9 cellular contexts compared by ENCODE assay signal in genomic region chr16:3689731-3690130, GRCh38. TPM values are rescaled to one million over a fixed set of nuclear protein-coding genes. Genes with fewer than 3 reads are reported as not detected.
DNase-seq lines count a peak whose midpoint lies in the region; ATAC-seq, FAIRE-seq and TF ChIP-seq lines count a peak whose summit lies in the region.
"Had no signal": no experiment of that assay in that cellular context is flagged by ENCODE, and none has a peak within 500 bp of the region (broad histone marks: within the 10 kb centered on the region; RNA-seq: fewer than 3 reads in every experiment).

No MANE protein-coding gene starts in this region.

- H3K4ac ChIP-seq in IMR-90 (ENCODE audit: low read depth, low read length) (no peak overlapping the region), H1 (replicated peaks; ENCODE audit: insufficient read length, low read depth, low read length) (no peak overlapping the region)

- H4K5ac ChIP-seq in IMR-90 (ENCODE audit: low read depth, low read length) (no peak overlapping the region), H1 (ENCODE audit: insufficient read length, low read depth, low read length) (no peak overlapping the region)

- H2BK120ac ChIP-seq in IMR-90 (ENCODE audit: low read depth, low read length) (no peak overlapping the region), H1 (replicated peaks; ENCODE audit: low read depth, low read length) (no peak overlapping the region)

- H3K4me3 ChIP-seq in IMR-90 (ENCODE audit: insufficient read depth, low read depth, low read length) (no peak overlapping the region), H1 (ENCODE audit: extremely low read depth in 1 of 4, insufficient read depth in 2 of 4, low read depth in 3 of 4, low read length in 4 of 4) (no peak overlapping the region), osteoblast (ENCODE audit: insufficient read depth, low read length) (no peak overlapping the region), thyroid gland (replicated peaks in 1 of 3) (no peak overlapping the region)
- H3K4me3 ChIP-seq: BLaER1 treated with 17β-estradiol and CSF1 and Interleukin-3, amounts not matched to agents 10 nM and 100 nM; SJCRH30 had no signal

- H3K79me2 ChIP-seq in H1 (ENCODE audit: control insufficient read depth in 1 of 2, insufficient read depth in 2 of 2, low read length in 2 of 2) = peaks cover 0 to 10% of the 10 kb centered on the region in 2 experiments; a peak in 3 of 4 replicates
- peaks cover 6% of the 10 kb centered on the region for H3K79me2 ChIP-seq in osteoblast (ENCODE audit: insufficient read depth, low read length)

- H2BK15ac ChIP-seq in IMR-90 (ENCODE audit: low read depth, low read length) = no peak overlapping the region
- H2BK15ac ChIP-seq in H1 (ENCODE audit: low read length) = no peak overlapping the region

- H2AK9ac ChIP-seq in IMR-90 (replicated peaks; ENCODE audit: low read depth, low read length, poor library complexity) = peak overlapping the region; percentile 4

- TF ChIP-seq RAD21 in IMR-90 (IDR thresholded peaks at IDR 0.05; ENCODE audit: low read length) (no peak), H1 (IDR thresholded peaks at IDR 0.05 in 1 of 2, conservative IDR thresholded peaks at IDR 0.05 in 1 of 2; ENCODE audit: low read depth in 2 of 2, low read length in 2 of 2) (no peak)

- H3K79me1 ChIP-seq in IMR-90 (ENCODE audit: low read depth in 1 of 2, low read length in 2 of 2) (peaks cover 5 to 35% of the 10 kb centered on the region in 2 experiments; a peak in 3 of 4 replicates), H1 (ENCODE audit: low read depth, low read length) (peaks cover 2% of the 10 kb centered on the region; the same call in 1 of the 2 replicates)

- H2AFZ ChIP-seq in IMR-90 (replicated peaks; ENCODE audit: low read length, poor library complexity) = no peak overlapping the region
- no peak overlapping the region for H2AFZ ChIP-seq in H1 (ENCODE audit: low read length)
- H2AFZ ChIP-seq in osteoblast (ENCODE audit: low read length) = no peak overlapping the region

- H3K4me2 ChIP-seq in IMR-90 (ENCODE audit: low read depth, low read length) (no peak overlapping the region), H1 (ENCODE audit: insufficient read depth in 1 of 2, low read depth in 2 of 2, low read length in 2 of 2) (no peak overlapping the region), osteoblast (ENCODE audit: insufficient read depth, low read length) (no peak overlapping the region)

- H3K23ac ChIP-seq in IMR-90 (ENCODE audit: low read depth, low read length) = no peak overlapping the region
- H3K23ac ChIP-seq in H1 (ENCODE audit: insufficient read length) = no peak overlapping the region

- ATAC-seq in IMR-90 (ENCODE audit: low read depth) = no peak
- ATAC-seq in HG02623 (IDR thresholded peaks at IDR 0.05; ENCODE audit: unreplicated experiment) = no peak

- no peak overlapping the region for H3K27ac ChIP-seq in IMR-90 (ENCODE audit: insufficient read depth, low read length)
- H3K27ac ChIP-seq in H1 (ENCODE audit: low read depth, low read length) = no peak overlapping the region
- peak overlapping the region; percentile 7 for H3K27ac ChIP-seq in osteoblast (ENCODE audit: low read depth, low read length)
- peak overlapping the region in 2 of 3 donors; percentile 5 to 25 for H3K27ac ChIP-seq in thyroid gland
- H3K27ac ChIP-seq: BLaER1 treated with 17β-estradiol and CSF1 and Interleukin-3, amounts not matched to agents 10 nM and 100 nM; SJCRH30 had no signal

- WGBS in IMR-90 (ENCODE audit: extremely low coverage in 2 of 2, insufficient read length in 1 of 2), 2 experiments = no CpG with 5 or more reads among the region's 7 CpGs
- 93% methylated on average over 7 of the region's 7 CpGs; no CpG with 5 or more reads in 1 of the 2 experiments for WGBS in H1 (ENCODE audit: extremely low coverage in 1 of 2, insufficient coverage in 1 of 2, insufficient read length in 1 of 2, insufficient replicate concordance in 2 of 2, low coverage in 1 of 2, low lambda C conversion rate in 2 of 2, missing lambda C conversion rate in 1 of 2), 2 experiments
- WGBS in thyroid gland, 2 donors = 88 to 89% methylated on average over 7 of the region's 7 CpGs

- CTCF ChIA-PET in IMR-90 (lab: Yijun Ruan, JAX) (interaction anchor here (0.7 to 1.3 kb wide), 5 partner anchors 9 to 357 kb away, joined by 3 to 6 read pairs (median 4); no protein-coding TSS in a partner anchor), H1 (lab: Charles Lee; ENCODE audit: partially characterized antibody) (interaction anchor here (1.2 to 3.4 kb wide), 13 partner anchors 8 to 142 kb away, joined by 3 to 28 read pairs (median 5); no protein-coding TSS in a partner anchor)

- TF ChIP-seq POLR2A in IMR-90 (IDR thresholded peaks at IDR 0.05; ENCODE audit: low read depth, low read length) (no peak), H1 (IDR thresholded peaks at IDR 0.05; ENCODE audit: control extremely low read depth in 1 of 2, low read depth in 2 of 2, low read length in 2 of 2) (no peak), thyroid gland (IDR thresholded peaks at IDR 0.05) (no peak)

- no peak overlapping the region for H3K14ac ChIP-seq in IMR-90 (replicated peaks; ENCODE audit: low read depth, low read length)
- H3K14ac ChIP-seq in H1 (ENCODE audit: insufficient read length) = no peak overlapping the region

- no peak overlapping the region for H3K9ac ChIP-seq in IMR-90 (ENCODE audit: low read depth, low read length)
- no peak overlapping the region for H3K9ac ChIP-seq in H1 (replicated peaks in 1 of 4; ENCODE audit: extremely low read depth in 1 of 4, low read depth in 3 of 4, low read length in 3 of 4)

- dilution Hi-C loops in IMR-90 (cut with HindIII; ENCODE audit: low sequenced_read_pairs, unreplicated experiment) = no loop called here

- H3K9me1 ChIP-seq in IMR-90 (ENCODE audit: insufficient read depth, low read length) = 0 out of 2 replicates have a peak, but pooled peaks cover 7% of the 10 kb centered on the region

- no peak overlapping the region for H4K8ac ChIP-seq in IMR-90 (ENCODE audit: low read depth in 2 of 2, low read length in 2 of 2)
- peak overlapping the region; percentile 48; the same call in 1 of the 2 replicates for H4K8ac ChIP-seq in H1 (ENCODE audit: extremely low read depth, insufficient read depth, low read length)

- H2AK5ac ChIP-seq in IMR-90 (ENCODE audit: low read depth, low read length) (no peak overlapping the region), H1 (ENCODE audit: low read depth, low read length) (no peak overlapping the region)

- H3K4me1 ChIP-seq in IMR-90 (ENCODE audit: control insufficient read depth, insufficient read depth, low read length) = peaks cover 6% of the 10 kb centered on the region
- no peaks in the 10 kb centered on the region for H3K4me1 ChIP-seq in H1 (replicated peaks in 1 of 4; ENCODE audit: control insufficient read depth in 3 of 4, insufficient read depth in 4 of 4, low read length in 3 of 4)
- H3K4me1 ChIP-seq in osteoblast (ENCODE audit: insufficient read depth, low read length) = peaks cover 11% of the 10 kb centered on the region
- peaks cover 0 to 11% of the 10 kb centered on the region in 2 donors for H3K4me1 ChIP-seq in thyroid gland
- H3K4me1 ChIP-seq: SJCRH30 had no signal

- H3K18ac ChIP-seq in IMR-90 (ENCODE audit: low read depth, low read length) (no peak overlapping the region), H1 (ENCODE audit: extremely low read depth, low read length) (no peak overlapping the region)

- no peak for FAIRE-seq in H1 (lab: Jason Lieb, UNC)

- H3K23me2 ChIP-seq in H1 (ENCODE audit: low read depth, low read length) = no peaks in the 10 kb centered on the region

- DNase-seq in IMR-90 (no peak), H1 (ENCODE audit: low read depth in 1 of 2, low spot score in 2 of 2) (no peak), osteoblast (ENCODE audit: insufficient read length, low spot score, missing footprints) (no peak), thyroid gland (no peak), NCI-H187 treated with DMSO at 0.1 percent for 48 hours (lab: John Stamatoyannopoulos, UW) (no peak), NCI-H748 (lab: John Stamatoyannopoulos, UW; ENCODE audit: unreplicated experiment) (no peak)

- POLR2A ChIA-PET in IMR-90 (lab: Charles Lee; ENCODE audit: unreplicated experiment) = interaction anchor here (0.7 kb wide), 1 partner anchor 79 kb away, joined by 3 read pairs; no protein-coding TSS in a partner anchor
- POLR2A ChIA-PET in H1 (lab: Charles Lee; ENCODE audit: partially characterized antibody) = interaction anchor here (2.0 kb wide), 1 partner anchor 27 kb away, joined by 5 read pairs; the partner anchor contains the start of gene TRAP1

- no peak overlapping the region for H2BK5ac ChIP-seq in IMR-90 (ENCODE audit: low read depth, low read length, poor library complexity, severe bottlenecking)
- H2BK5ac ChIP-seq in H1 (ENCODE audit: low read depth, low read length) = no peak overlapping the region

- H3K9me3 ChIP-seq in IMR-90 (ENCODE audit: control insufficient read depth, insufficient read depth, low read length) (no peaks in the 10 kb centered on the region), H1 (ENCODE audit: insufficient read depth in 2 of 2, low read depth in 1 of 2, low read length in 1 of 2) (no peaks in the 10 kb centered on the region), osteoblast (ENCODE audit: low read depth, low read length) (no peaks in the 10 kb centered on the region), thyroid gland (no peaks in the 10 kb centered on the region)
- H3K9me3 ChIP-seq: BLaER1 treated with 17β-estradiol and CSF1 and Interleukin-3, amounts not matched to agents 10 nM and 100 nM; SJCRH30 had no signal

- H4K91ac ChIP-seq in IMR-90 (ENCODE audit: insufficient read depth, low read depth, low read length) (no peak overlapping the region), H1 (replicated peaks; ENCODE audit: insufficient read length, low read length) (no peak overlapping the region)

- BruUV-seq in IMR-90 (replicated peaks; lab: Mats Ljungman, UMichigan) = no TSS peak

- H2BK12ac ChIP-seq in H1 (ENCODE audit: low read depth, low read length) = no peak overlapping the region

- H3K56ac ChIP-seq in IMR-90 (ENCODE audit: extremely low read depth, insufficient read depth, low read length) = no peak overlapping the region
- no peak overlapping the region for H3K56ac ChIP-seq in H1 (replicated peaks; ENCODE audit: insufficient read length, low read depth, low read length)

- no peak for TF ChIP-seq EP300 in H1 (IDR thresholded peaks at IDR 0.05; ENCODE audit: borderline replicate concordance in 1 of 2, low read depth in 2 of 2, low read length in 2 of 2)

- H3K27me3 ChIP-seq in IMR-90 (ENCODE audit: control insufficient read depth, insufficient read depth, low read length) (no peaks in the 10 kb centered on the region), H1 (replicated peaks in 1 of 4; ENCODE audit: control insufficient read depth in 3 of 4, extremely low read depth in 1 of 4, insufficient read depth in 3 of 4, low read length in 3 of 4) (no peaks in the 10 kb centered on the region), osteoblast (ENCODE audit: insufficient read depth, low read length) (no peaks in the 10 kb centered on the region), thyroid gland (no peaks in the 10 kb centered on the region)
- H3K27me3 ChIP-seq: BLaER1 treated with 17β-estradiol and CSF1 and Interleukin-3, amounts not matched to agents 10 nM and 100 nM; SJCRH30 had no signal

- peaks cover 20% of the 10 kb centered on the region for H3K36me3 ChIP-seq in IMR-90 (ENCODE audit: control insufficient read depth, insufficient read depth, low read length)
- peaks cover 23 to 45% (median 35%) of the 10 kb centered on the region in 4 experiments for H3K36me3 ChIP-seq in H1 (ENCODE audit: control insufficient read depth in 2 of 4, insufficient read depth in 4 of 4, low read length in 3 of 4)
- H3K36me3 ChIP-seq in osteoblast (ENCODE audit: insufficient read depth, low read length) = peaks cover 38% of the 10 kb centered on the region
- H3K36me3 ChIP-seq in thyroid gland = peaks cover 10 to 13% of the 10 kb centered on the region in 2 donors

- in situ Hi-C loops in IMR-90 (cut with MboI; ENCODE audit: low sequenced_read_pairs) = no loop called here

- TF ChIP-seq CTCF in IMR-90 (conservative IDR thresholded peaks at IDR 0.05; ENCODE audit: low read depth, low read length) = no peak
- TF ChIP-seq CTCF in H1 (IDR thresholded peaks at IDR 0.05; ENCODE audit: control extremely low read depth in 1 of 3, insufficient read depth in 1 of 3, low read depth in 1 of 3, low read length in 3 of 3) = no peak
- TF ChIP-seq CTCF in osteoblast (IDR thresholded peaks at IDR 0.05; ENCODE audit: extremely low read depth, low read depth, low read length) = no peak
- TF ChIP-seq CTCF in thyroid gland (IDR thresholded peaks at IDR 0.05) = no peak

- intact Hi-C loops in IMR-90 (cut with micrococcal nuclease) = loop anchor here (1.0 to 10.0 kb wide), 5 partner anchors 162 to 565 kb away; partner anchors contain the start of gene ADCY9
- intact Hi-C loops in thyroid gland (cut with DNase I) = loop anchor here (10.0 kb wide), 2 partner anchors 95 to 185 kb away; no protein-coding TSS in a partner anchor

- H2BK20ac ChIP-seq in IMR-90 (ENCODE audit: low read depth, low read length) = no peak overlapping the region
- no peak overlapping the region for H2BK20ac ChIP-seq in H1 (ENCODE audit: low read length)

- H4K20me1 ChIP-seq in IMR-90 (ENCODE audit: insufficient read depth, low read length) (peaks cover 4% of the 10 kb centered on the region; the same call in 1 of the 2 replicates), H1 (replicated peaks in 1 of 2; ENCODE audit: control insufficient read depth in 1 of 2, insufficient read depth in 2 of 2, low read length in 2 of 2) (peaks cover 9 to 11% of the 10 kb centered on the region in 2 experiments), osteoblast (ENCODE audit: insufficient read depth, low read length) (no peaks in the 10 kb centered on the region)

RNA-seq across cellular contexts. Expression of gene TRAP1, which starts 27.6 kb away (rescaled TPM):
- total RNA-seq in IMR-90 (2012; rRNA removed) = 137 and 145 TPM in 2 replicates
- polyA plus RNA-seq in IMR-90 (2012; rRNA removed) = 139 and 172 TPM in 2 replicates
- polyA plus RNA-seq in IMR-90 (2012; cell fraction: cytosol; rRNA removed) = 90.5 and 90.6 TPM in 2 replicates
- polyA plus RNA-seq in IMR-90 (2012; cell fraction: nucleus; rRNA removed; ENCODE audit: low replicate concordance) = 225 and 239 TPM in 2 replicates
- 215 and 222 TPM in 2 replicates for total RNA-seq in H1 (2021; fragmentation: NEBNext Ultra II Directional; extraction: Animal tissue kit (Norgen Biotek cat#: 25700))
- 283 and 353 TPM in 2 replicates for polyA plus RNA-seq in H1 (2011; rRNA removed)
- 294 TPM for polyA plus RNA-seq in H1 (2011; cell fraction: cytosol; rRNA removed)
- 691 TPM for polyA plus RNA-seq in H1 (2011; cell fraction: nucleus; rRNA removed)
- 238 to 338 TPM (median 307 TPM) in 4 replicates for polyA plus RNA-seq in H1 (2012, experiment 1 of 2)
- polyA plus RNA-seq in H1 (2012, experiment 2 of 2) = 231 TPM
- 287 TPM for polyA plus RNA-seq in H1 (2013, experiment 1 of 2)
- polyA plus RNA-seq in H1 (2013, experiment 2 of 2) = 257 TPM
- polyA minus RNA-seq in H1 (2011; rRNA and poly(A)+ RNA removed) = 361 and 364 TPM in 2 replicates
- polyA minus RNA-seq in H1 (2011; cell fraction: cytosol; rRNA and poly(A)+ RNA removed) = 128 TPM
- 138 TPM for polyA minus RNA-seq in H1 (2011; cell fraction: nucleus; rRNA and poly(A)+ RNA removed)
- total RNA-seq in osteoblast = 46.9 and 56.5 TPM in 2 replicates
- 10 to 100 TPM; 37.3 to 58.3 (median 53.9) TPM for total RNA-seq in thyroid gland

RNA-seq across cellular contexts. Expression of gene DNASE1, which starts 35.2 kb away (rescaled TPM):
- total RNA-seq in IMR-90 (2012; rRNA removed) = 5.4 and 6.1 TPM in 2 replicates
- polyA plus RNA-seq in IMR-90 (2012; rRNA removed) = 12.9 and 15.9 TPM in 2 replicates
- polyA plus RNA-seq in IMR-90 (2012; cell fraction: cytosol; rRNA removed) = 3.6 and 9.3 TPM in 2 replicates
- 35.4 and 59.0 TPM in 2 replicates for polyA plus RNA-seq in IMR-90 (2012; cell fraction: nucleus; rRNA removed; ENCODE audit: low replicate concordance)
- total RNA-seq in H1 (2021; fragmentation: NEBNext Ultra II Directional; extraction: Animal tissue kit (Norgen Biotek cat#: 25700)) = 11.5 and 12.3 TPM in 2 replicates
- 16.7 and 27.7 TPM in 2 replicates for polyA plus RNA-seq in H1 (2011; rRNA removed)
- polyA plus RNA-seq in H1 (2011; cell fraction: cytosol; rRNA removed) = 19.0 TPM
- polyA plus RNA-seq in H1 (2011; cell fraction: nucleus; rRNA removed) = 50.5 TPM
- polyA plus RNA-seq in H1 (2012, experiment 1 of 2) = 9.8 to 17.2 TPM (median 14.9 TPM) in 4 replicates
- 5.1 TPM for polyA plus RNA-seq in H1 (2012, experiment 2 of 2)
- 6.9 TPM for polyA plus RNA-seq in H1 (2013, experiment 1 of 2)
- polyA plus RNA-seq in H1 (2013, experiment 2 of 2) = 7.2 TPM
- 30.4 and 45.3 TPM in 2 replicates for polyA minus RNA-seq in H1 (2011; rRNA and poly(A)+ RNA removed)
- polyA minus RNA-seq in H1 (2011; cell fraction: cytosol; rRNA and poly(A)+ RNA removed) = 14.3 TPM
- polyA minus RNA-seq in H1 (2011; cell fraction: nucleus; rRNA and poly(A)+ RNA removed) = 34.8 TPM
- total RNA-seq in osteoblast = 11.9 and 13.3 TPM in 2 replicates
- total RNA-seq in thyroid gland = 10 to 100 TPM; 18.1 to 33.2 (median 25.0) TPM

Comparison
In these comparisons a context has a peak if more than half of its experiments do, and no peak if none do; other contexts are left out.
1. H3K27ac ChIP-seq: peak in osteoblast (single experiment) and thyroid gland (2 of 3); none in IMR-90 (single experiment) and H1 (single experiment).